In the genomic region with DNA sequence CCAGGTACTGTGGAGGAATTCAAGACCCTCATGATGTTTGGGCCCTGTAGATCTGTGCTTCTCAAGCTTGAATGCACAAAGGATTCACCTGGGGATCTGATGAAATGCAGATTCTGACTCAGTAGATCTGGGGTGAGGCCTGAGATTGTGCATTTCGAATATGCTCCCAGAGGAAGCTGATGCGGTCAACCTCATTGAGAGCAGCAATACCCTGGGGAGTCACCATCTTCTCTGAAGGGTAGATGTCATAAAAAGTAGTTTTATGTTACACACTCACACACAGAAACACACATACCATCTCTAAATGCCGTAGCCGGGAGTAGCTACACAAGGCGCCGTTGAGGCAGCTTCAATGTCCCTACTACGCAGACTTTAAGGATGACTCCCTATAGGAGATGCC, we compare ENCODE assay signal across 1 cellular context.
TF ChIP-seq lines count a peak whose summit lies in the region.

No MANE protein-coding gene starts in this region.

TF ChIP-seq in GM12878, 131 proteins besides CTCF, POLR2A, EP300 and RAD21 (continued from another document):
- TF ChIP-seq, protein P1, sequence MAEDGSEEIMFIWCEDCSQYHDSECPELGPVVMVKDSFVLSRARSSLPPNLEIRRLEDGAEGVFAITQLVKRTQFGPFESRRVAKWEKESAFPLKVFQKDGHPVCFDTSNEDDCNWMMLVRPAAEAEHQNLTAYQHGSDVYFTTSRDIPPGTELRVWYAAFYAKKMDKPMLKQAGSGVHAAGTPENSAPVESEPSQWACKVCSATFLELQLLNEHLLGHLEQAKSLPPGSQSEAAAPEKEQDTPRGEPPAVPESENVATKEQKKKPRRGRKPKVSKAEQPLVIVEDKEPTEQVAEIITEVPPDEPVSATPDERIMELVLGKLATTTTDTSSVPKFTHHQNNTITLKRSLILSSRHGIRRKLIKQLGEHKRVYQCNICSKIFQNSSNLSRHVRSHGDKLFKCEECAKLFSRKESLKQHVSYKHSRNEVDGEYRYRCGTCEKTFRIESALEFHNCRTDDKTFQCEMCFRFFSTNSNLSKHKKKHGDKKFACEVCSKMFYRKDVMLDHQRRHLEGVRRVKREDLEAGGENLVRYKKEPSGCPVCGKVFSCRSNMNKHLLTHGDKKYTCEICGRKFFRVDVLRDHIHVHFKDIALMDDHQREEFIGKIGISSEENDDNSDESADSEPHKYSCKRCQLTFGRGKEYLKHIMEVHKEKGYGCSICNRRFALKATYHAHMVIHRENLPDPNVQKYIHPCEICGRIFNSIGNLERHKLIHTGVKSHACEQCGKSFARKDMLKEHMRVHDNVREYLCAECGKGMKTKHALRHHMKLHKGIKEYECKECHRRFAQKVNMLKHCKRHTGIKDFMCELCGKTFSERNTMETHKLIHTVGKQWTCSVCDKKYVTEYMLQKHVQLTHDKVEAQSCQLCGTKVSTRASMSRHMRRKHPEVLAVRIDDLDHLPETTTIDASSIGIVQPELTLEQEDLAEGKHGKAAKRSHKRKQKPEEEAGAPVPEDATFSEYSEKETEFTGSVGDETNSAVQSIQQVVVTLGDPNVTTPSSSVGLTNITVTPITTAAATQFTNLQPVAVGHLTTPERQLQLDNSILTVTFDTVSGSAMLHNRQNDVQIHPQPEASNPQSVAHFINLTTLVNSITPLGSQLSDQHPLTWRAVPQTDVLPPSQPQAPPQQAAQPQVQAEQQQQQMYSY (CRISPR knock-in tag; IDR thresholded peaks at IDR 0.05): no peak
- TF ChIP-seq, protein P2, sequence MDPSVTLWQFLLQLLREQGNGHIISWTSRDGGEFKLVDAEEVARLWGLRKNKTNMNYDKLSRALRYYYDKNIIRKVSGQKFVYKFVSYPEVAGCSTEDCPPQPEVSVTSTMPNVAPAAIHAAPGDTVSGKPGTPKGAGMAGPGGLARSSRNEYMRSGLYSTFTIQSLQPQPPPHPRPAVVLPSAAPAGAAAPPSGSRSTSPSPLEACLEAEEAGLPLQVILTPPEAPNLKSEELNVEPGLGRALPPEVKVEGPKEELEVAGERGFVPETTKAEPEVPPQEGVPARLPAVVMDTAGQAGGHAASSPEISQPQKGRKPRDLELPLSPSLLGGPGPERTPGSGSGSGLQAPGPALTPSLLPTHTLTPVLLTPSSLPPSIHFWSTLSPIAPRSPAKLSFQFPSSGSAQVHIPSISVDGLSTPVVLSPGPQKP (IDR thresholded peaks at IDR 0.05; ENCODE audit: low read depth, low read length): no peak
- TF ChIP-seq, protein P3, sequence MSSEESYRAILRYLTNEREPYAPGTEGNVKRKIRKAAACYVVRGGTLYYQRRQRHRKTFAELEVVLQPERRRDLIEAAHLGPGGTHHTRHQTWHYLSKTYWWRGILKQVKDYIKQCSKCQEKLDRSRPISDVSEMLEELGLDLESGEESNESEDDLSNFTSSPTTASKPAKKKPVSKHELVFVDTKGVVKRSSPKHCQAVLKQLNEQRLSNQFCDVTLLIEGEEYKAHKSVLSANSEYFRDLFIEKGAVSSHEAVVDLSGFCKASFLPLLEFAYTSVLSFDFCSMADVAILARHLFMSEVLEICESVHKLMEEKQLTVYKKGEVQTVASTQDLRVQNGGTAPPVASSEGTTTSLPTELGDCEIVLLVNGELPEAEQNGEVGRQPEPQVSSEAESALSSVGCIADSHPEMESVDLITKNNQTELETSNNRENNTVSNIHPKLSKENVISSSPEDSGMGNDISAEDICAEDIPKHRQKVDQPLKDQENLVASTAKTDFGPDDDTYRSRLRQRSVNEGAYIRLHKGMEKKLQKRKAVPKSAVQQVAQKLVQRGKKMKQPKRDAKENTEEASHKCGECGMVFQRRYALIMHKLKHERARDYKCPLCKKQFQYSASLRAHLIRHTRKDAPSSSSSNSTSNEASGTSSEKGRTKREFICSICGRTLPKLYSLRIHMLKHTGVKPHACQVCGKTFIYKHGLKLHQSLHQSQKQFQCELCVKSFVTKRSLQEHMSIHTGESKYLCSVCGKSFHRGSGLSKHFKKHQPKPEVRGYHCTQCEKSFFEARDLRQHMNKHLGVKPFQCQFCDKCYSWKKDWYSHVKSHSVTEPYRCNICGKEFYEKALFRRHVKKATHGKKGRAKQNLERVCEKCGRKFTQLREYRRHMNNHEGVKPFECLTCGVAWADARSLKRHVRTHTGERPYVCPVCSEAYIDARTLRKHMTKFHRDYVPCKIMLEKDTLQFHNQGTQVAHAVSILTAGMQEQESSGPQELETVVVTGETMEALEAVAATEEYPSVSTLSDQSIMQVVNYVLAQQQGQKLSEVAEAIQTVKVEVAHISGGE (CRISPR knock-in tag; IDR thresholded peaks at IDR 0.05): no peak
- TF ChIP-seq, protein P4, sequence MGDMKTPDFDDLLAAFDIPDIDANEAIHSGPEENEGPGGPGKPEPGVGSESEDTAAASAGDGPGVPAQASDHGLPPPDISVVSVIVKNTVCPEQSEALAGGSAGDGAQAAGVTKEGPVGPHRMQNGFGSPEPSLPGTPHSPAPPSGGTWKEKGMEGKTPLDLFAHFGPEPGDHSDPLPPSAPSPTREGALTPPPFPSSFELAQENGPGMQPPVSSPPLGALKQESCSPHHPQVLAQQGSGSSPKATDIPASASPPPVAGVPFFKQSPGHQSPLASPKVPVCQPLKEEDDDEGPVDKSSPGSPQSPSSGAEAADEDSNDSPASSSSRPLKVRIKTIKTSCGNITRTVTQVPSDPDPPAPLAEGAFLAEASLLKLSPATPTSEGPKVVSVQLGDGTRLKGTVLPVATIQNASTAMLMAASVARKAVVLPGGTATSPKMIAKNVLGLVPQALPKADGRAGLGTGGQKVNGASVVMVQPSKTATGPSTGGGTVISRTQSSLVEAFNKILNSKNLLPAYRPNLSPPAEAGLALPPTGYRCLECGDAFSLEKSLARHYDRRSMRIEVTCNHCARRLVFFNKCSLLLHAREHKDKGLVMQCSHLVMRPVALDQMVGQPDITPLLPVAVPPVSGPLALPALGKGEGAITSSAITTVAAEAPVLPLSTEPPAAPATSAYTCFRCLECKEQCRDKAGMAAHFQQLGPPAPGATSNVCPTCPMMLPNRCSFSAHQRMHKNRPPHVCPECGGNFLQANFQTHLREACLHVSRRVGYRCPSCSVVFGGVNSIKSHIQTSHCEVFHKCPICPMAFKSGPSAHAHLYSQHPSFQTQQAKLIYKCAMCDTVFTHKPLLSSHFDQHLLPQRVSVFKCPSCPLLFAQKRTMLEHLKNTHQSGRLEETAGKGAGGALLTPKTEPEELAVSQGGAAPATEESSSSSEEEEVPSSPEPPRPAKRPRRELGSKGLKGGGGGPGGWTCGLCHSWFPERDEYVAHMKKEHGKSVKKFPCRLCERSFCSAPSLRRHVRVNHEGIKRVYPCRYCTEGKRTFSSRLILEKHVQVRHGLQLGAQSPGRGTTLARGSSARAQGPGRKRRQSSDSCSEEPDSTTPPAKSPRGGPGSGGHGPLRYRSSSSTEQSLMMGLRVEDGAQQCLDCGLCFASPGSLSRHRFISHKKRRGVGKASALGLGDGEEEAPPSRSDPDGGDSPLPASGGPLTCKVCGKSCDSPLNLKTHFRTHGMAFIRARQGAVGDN (IDR thresholded peaks at IDR 0.05): no peak
- TF ChIP-seq TCF3 (IDR thresholded peaks at IDR 0.05; ENCODE audit: borderline replicate concordance, insufficient read depth, low read depth, low read length): no peak
- TF ChIP-seq, protein P5, sequence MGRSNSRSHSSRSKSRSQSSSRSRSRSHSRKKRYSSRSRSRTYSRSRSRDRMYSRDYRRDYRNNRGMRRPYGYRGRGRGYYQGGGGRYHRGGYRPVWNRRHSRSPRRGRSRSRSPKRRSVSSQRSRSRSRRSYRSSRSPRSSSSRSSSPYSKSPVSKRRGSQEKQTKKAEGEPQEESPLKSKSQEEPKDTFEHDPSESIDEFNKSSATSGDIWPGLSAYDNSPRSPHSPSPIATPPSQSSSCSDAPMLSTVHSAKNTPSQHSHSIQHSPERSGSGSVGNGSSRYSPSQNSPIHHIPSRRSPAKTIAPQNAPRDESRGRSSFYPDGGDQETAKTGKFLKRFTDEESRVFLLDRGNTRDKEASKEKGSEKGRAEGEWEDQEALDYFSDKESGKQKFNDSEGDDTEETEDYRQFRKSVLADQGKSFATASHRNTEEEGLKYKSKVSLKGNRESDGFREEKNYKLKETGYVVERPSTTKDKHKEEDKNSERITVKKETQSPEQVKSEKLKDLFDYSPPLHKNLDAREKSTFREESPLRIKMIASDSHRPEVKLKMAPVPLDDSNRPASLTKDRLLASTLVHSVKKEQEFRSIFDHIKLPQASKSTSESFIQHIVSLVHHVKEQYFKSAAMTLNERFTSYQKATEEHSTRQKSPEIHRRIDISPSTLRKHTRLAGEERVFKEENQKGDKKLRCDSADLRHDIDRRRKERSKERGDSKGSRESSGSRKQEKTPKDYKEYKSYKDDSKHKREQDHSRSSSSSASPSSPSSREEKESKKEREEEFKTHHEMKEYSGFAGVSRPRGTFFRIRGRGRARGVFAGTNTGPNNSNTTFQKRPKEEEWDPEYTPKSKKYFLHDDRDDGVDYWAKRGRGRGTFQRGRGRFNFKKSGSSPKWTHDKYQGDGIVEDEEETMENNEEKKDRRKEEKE (IDR thresholded peaks at IDR 0.05): no peak
- TF ChIP-seq MTA3 (IDR thresholded peaks at IDR 0.05; ENCODE audit: borderline replicate concordance, low read length): no peak
- TF ChIP-seq EED (IDR thresholded peaks at IDR 0.05; ENCODE audit: low read depth): peak; percentile 78
- no peak for TF ChIP-seq CEBPB (IDR thresholded peaks at IDR 0.05; ENCODE audit: borderline replicate concordance in 1 of 2, low read depth in 2 of 2, low read length in 2 of 2)
- no peak for TF ChIP-seq ESRRA (IDR thresholded peaks at IDR 0.05; ENCODE audit: low read length)
- TF ChIP-seq NFIC (IDR thresholded peaks at IDR 0.05; ENCODE audit: low read depth, low read length): peak; percentile 39; the same call in 1 of the 2 replicates
